ENCODE assay signal across 1 cellular context in the genomic region with DNA sequence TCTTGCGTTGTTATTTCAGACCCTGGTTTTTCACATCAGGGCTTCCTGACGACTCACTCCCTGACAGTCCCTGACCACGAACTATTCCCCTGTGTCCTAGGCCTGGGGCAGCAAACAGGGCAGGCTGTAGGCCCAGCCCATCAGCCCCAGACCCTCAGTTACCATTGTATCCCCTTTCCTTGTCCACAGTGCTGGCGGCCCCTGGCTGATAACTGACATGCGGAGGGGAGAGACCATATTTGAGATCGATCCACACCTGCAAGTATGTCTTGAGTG.
TF ChIP-seq lines count a peak whose summit lies in the region.

No MANE protein-coding gene starts in this region.

TF ChIP-seq in HepG2, 621 proteins besides CTCF, POLR2A, EP300 and RAD21 (continued from another document):
- TF ChIP-seq, protein P1, sequence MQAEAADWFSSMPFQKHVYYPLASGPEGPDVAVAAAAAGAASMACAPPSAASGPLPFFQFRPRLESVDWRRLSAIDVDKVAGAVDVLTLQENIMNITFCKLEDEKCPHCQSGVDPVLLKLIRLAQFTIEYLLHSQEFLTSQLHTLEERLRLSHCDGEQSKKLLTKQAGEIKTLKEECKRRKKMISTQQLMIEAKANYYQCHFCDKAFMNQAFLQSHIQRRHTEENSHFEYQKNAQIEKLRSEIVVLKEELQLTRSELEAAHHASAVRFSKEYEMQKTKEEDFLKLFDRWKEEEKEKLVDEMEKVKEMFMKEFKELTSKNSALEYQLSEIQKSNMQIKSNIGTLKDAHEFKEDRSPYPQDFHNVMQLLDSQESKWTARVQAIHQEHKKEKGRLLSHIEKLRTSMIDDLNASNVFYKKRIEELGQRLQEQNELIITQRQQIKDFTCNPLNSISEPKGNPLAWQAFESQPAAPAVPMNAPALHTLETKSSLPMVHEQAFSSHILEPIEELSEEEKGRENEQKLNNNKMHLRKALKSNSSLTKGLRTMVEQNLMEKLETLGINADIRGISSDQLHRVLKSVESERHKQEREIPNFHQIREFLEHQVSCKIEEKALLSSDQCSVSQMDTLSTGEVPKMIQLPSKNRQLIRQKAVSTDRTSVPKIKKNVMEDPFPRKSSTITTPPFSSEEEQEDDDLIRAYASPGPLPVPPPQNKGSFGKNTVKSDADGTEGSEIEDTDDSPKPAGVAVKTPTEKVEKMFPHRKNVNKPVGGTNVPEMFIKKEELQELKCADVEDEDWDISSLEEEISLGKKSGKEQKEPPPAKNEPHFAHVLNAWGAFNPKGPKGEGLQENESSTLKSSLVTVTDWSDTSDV (CRISPR knock-in tag; IDR thresholded peaks at IDR 0.05), result 0 out of 2 replicates have a peak, but pooled peaks have one; percentile 36
